In genomic region chr11:66568124-66568916, GRCh38 we compare ENCODE assay signal across 8 cellular contexts. TPM values are rescaled to one million over a fixed set of nuclear protein-coding genes. Genes with fewer than 3 reads are reported as not detected.
DNase-seq lines count a peak whose midpoint lies in the region; ATAC-seq and TF ChIP-seq lines count a peak whose summit lies in the region.

TSS of gene CTSF (minus strand) at chr11:66568606. CDS start at chr11:66568486, 120 bp downstream.

- WGBS in upper lobe of left lung, 2 donors: 11% methylated on average over 19 to 24 of the region's 77 CpGs

- H3K4me1 ChIP-seq in upper lobe of left lung: peaks cover 10 to 17% (median 12%) of the 10 kb centered on the region in 4 donors

- no peaks in the 10 kb centered on the region for H3K27me3 Mint-ChIP-seq in activated naive CD8-positive, alpha-beta T cell treated with anti-CD3 and anti-CD28 coated beads for 36 hours

- H3K9me3 Mint-ChIP-seq in activated naive CD8-positive, alpha-beta T cell treated with anti-CD3 and anti-CD28 coated beads for 36 hours: no peaks in the 10 kb centered on the region

- DNase-seq in DMS79 (lab: John Stamatoyannopoulos, UW): peak; percentile 36
- DNase-seq in LHCN-M2 (ENCODE audit: low read depth): peak; percentile 75
- DNase-seq in activated naive CD8-positive, alpha-beta T cell treated with anti-CD3 and anti-CD28 coated beads for 36 hours: peak; percentile 74
- no peak for DNase-seq in glomerular endothelial cell (ENCODE audit: extremely low read depth, low read depth, low spot score)
- DNase-seq in posterior vena cava (ENCODE audit: low spot score): peak; percentile 95
- peak; percentile 88 to 98 for DNase-seq in upper lobe of left lung

- no peak for TF ChIP-seq EP300 in upper lobe of left lung (IDR thresholded peaks at IDR 0.05)

- H3K36me3 ChIP-seq in upper lobe of left lung: peaks cover 0 to 8% (median 0%) of the 10 kb centered on the region in 4 donors

- ATAC-seq in SK-N-SH treated with all-trans-retinoic acid at 6 μM for 48 hours: peak; percentile 97
- peak; percentile 84 to 97 for ATAC-seq in upper lobe of left lung (ENCODE audit: low FRiP score in 2 of 2)
- no peak for ATAC-seq in GM18517 (IDR thresholded peaks at IDR 0.05; ENCODE audit: unreplicated experiment)

- no peaks in the 10 kb centered on the region for H3K27me3 ChIP-seq in upper lobe of left lung

- no peaks in the 10 kb centered on the region for H3K9me3 ChIP-seq in upper lobe of left lung

- intact Hi-C loops in posterior vena cava (cut with DNase I): no loop called here

- no peak for TF ChIP-seq CTCF in upper lobe of left lung (IDR thresholded peaks at IDR 0.05)

- H3K4me1 Mint-ChIP-seq in activated naive CD8-positive, alpha-beta T cell treated with anti-CD3 and anti-CD28 coated beads for 36 hours: peaks cover 9% of the 10 kb centered on the region

- TF ChIP-seq POLR2A in upper lobe of left lung (IDR thresholded peaks at IDR 0.05): peak in 1 of 4 donors; percentile 57

- H3K4me3 Mint-ChIP-seq in activated naive CD8-positive, alpha-beta T cell treated with anti-CD3 and anti-CD28 coated beads for 36 hours: peak within 1 kb of the TSS; percentile 78

- H3K27ac Mint-ChIP-seq in activated naive CD8-positive, alpha-beta T cell treated with anti-CD3 and anti-CD28 coated beads for 36 hours: no peak within 1 kb of the TSS

- peak within 1 kb of the TSS in 2 of 4 donors; percentile 30 to 68 for H3K27ac ChIP-seq in upper lobe of left lung

- H3K36me3 Mint-ChIP-seq in activated naive CD8-positive, alpha-beta T cell treated with anti-CD3 and anti-CD28 coated beads for 36 hours: no peaks in the 10 kb centered on the region

- H3K4me3 ChIP-seq in upper lobe of left lung: peak within 1 kb of the TSS; percentile 64 to 77 (median 70)

TF ChIP-seq in SK-N-SH treated with all-trans-retinoic acid at 6 μM for 48 hours, 23 proteins besides CTCF, POLR2A, EP300 and RAD21:
- TF ChIP-seq RARB (CRISPR knock-in tag; IDR thresholded peaks at IDR 0.05): no peak
- TF ChIP-seq CSRNP3 (CRISPR knock-in tag; IDR thresholded peaks at IDR 0.05): no peak
- TF ChIP-seq SNAI2 (CRISPR knock-in tag; IDR thresholded peaks at IDR 0.05): no peak
- TF ChIP-seq PPARA (CRISPR knock-in tag; IDR thresholded peaks at IDR 0.05; ENCODE audit: borderline replicate concordance): no peak
- TF ChIP-seq TCF4 (CRISPR knock-in tag; IDR thresholded peaks at IDR 0.05; ENCODE audit: borderline replicate concordance): no peak
- TF ChIP-seq TSHZ2 (CRISPR knock-in tag; IDR thresholded peaks at IDR 0.05): no peak
- TF ChIP-seq POU6F1 (CRISPR knock-in tag; IDR thresholded peaks at IDR 0.05; ENCODE audit: borderline replicate concordance, low read depth): no peak
- TF ChIP-seq ZFP3 (CRISPR knock-in tag; IDR thresholded peaks at IDR 0.05): no peak
- TF ChIP-seq CSDC2 (CRISPR knock-in tag; IDR thresholded peaks at IDR 0.05): no peak
- no peak for TF ChIP-seq ZC3H10 (CRISPR knock-in tag; IDR thresholded peaks at IDR 0.05)
- TF ChIP-seq CREB5 (CRISPR knock-in tag; IDR thresholded peaks at IDR 0.05; ENCODE audit: low read depth): no peak
- no peak for TF ChIP-seq ZNF8 (CRISPR knock-in tag; IDR thresholded peaks at IDR 0.05)
- no peak for TF ChIP-seq ESRRG (CRISPR knock-in tag; IDR thresholded peaks at IDR 0.05)
- no peak for TF ChIP-seq ISL1 (CRISPR knock-in tag; IDR thresholded peaks at IDR 0.05)
- TF ChIP-seq ZFP30 (CRISPR knock-in tag; IDR thresholded peaks at IDR 0.05): no peak

RNA-seq across cellular contexts. Expression of gene CTSF, which starts in this region (rescaled TPM):
- total RNA-seq in LHCN-M2 (2014; rRNA removed): 25.1 and 28.9 TPM in 2 replicates
- 14.7 TPM for polyA plus RNA-seq in LHCN-M2 (2012)
- total RNA-seq in activated naive CD8-positive, alpha-beta T cell treated with anti-CD3 and anti-CD28 coated beads for 36 hours: 1 to 10 TPM; 1.2 to 1.4 TPM
- 55.9 and 71.9 TPM in 2 replicates for total RNA-seq in glomerular endothelial cell
- total RNA-seq in posterior vena cava: 10 to 100 TPM; 38.6 to 73.9 TPM
- 10 to 100 TPM; 28.5 to 81.7 (median 40.3) TPM for total RNA-seq in upper lobe of left lung

Comparison
In these comparisons a context has a peak if more than half of its experiments do, and no peak if none do; other contexts are left out.
1. RNA of gene CTSF (total RNA-seq): 38.6 to 73.9 TPM in posterior vena cava, 55.9 to 71.9 TPM in glomerular endothelial cell, 28.5 to 81.7 TPM in upper lobe of left lung and 25.1 to 28.9 TPM in LHCN-M2; 1.2 to 1.4 TPM in activated naive CD8-positive, alpha-beta T cell treated with anti-CD3 and anti-CD28 coated beads for 36 hours; every median in the first group is over 10 times any median in the second.